Comparison of ENCODE assay signal across 18 cellular contexts in the genomic region with DNA sequence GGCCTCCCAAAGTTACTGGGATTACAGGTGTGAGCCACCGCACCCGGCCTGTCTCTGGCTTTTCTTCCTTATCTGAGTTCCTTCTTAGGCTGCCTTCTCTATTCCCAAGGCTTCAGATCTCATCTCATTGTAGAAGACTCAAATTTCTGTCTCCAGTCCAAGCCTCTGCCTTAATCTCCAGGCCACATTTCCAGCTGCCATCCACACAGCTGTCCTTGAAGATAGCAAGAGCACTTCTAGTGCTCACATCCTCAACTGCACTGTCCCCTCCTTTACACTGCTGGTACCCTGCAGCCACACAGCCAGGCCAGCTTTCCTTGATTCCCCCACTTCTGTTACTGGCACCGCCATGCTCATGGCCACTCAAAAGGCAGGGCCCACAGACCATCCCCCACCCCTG. TPM values are rescaled to one million over a fixed set of nuclear protein-coding genes. Genes with fewer than 3 reads are reported as not detected.
DNase-seq lines count a peak whose midpoint lies in the region; ATAC-seq and TF ChIP-seq lines count a peak whose summit lies in the region.
"Had no signal": no experiment of that assay in that cellular context is flagged by ENCODE, and none has a peak within 500 bp of the region (broad histone marks: within the 10 kb centered on the region; RNA-seq: fewer than 3 reads in every experiment).

No MANE protein-coding gene starts in this region.

- DNase-seq in activated naive CD4-positive, alpha-beta T cell treated with anti-CD3 and anti-CD28 coated beads, Interleukin-2, amount 50 U/mL, for 72 hours (ENCODE audit: low spot score in 2 of 2), result no peak
- no peak for DNase-seq in activated naive CD4-positive, alpha-beta T cell treated with anti-CD3 and anti-CD28 coated beads, Interleukin-2, amount 10 ng/mL, durations not matched to agents 7 days and 5 days
- DNase-seq in OCI-M1 (lab: John Stamatoyannopoulos, UW) (peak; percentile 33), erythroblast (lab: John Stamatoyannopoulos, UW) (peak; percentile 48 to 81), NCI-H128 (lab: John Stamatoyannopoulos, UW; ENCODE audit: unreplicated experiment) (no peak), C1 segment of cervical spinal cord (lab: John Stamatoyannopoulos, UW) (no peak)
- DNase-seq: CD4-positive, CD25-positive, alpha-beta regulatory T cell; CD8-positive, alpha-beta memory T cell; COR-L47; DMS 273 treated with DMSO at 0.1 percent for 48 hours; DMS53; DND-41; EL; GOT3; H7 had no signal

- peaks cover 14% of the 10 kb centered on the region for H3K4me1 Mint-ChIP-seq in activated naive CD4-positive, alpha-beta T cell treated with anti-CD3 and anti-CD28 coated beads, Interleukin-2, amount 10 ng/mL, durations not matched to agents 7 days and 5 days
- H3K4me1 Mint-ChIP-seq: B cell had no signal

- H3K27ac Mint-ChIP-seq in activated naive CD4-positive, alpha-beta T cell treated with anti-CD3 and anti-CD28 coated beads, Interleukin-2, amount 50 U/mL, for 72 hours, result peak overlapping the region; percentile 3 to 22
- no peak overlapping the region for H3K27ac Mint-ChIP-seq in activated naive CD4-positive, alpha-beta T cell treated with anti-CD3 and anti-CD28 coated beads, Interleukin-2, amount 10 ng/mL, durations not matched to agents 7 days and 5 days
- H3K27ac Mint-ChIP-seq: B cell; CD4-positive, CD25-positive, alpha-beta regulatory T cell had no signal

- H3K27me3 Mint-ChIP-seq in activated naive CD4-positive, alpha-beta T cell treated with anti-CD3 and anti-CD28 coated beads, Interleukin-2, amount 10 ng/mL, durations not matched to agents 7 days and 5 days, result no peaks in the 10 kb centered on the region
- H3K27me3 Mint-ChIP-seq: B cell; CD4-positive, CD25-positive, alpha-beta regulatory T cell; CD8-positive, alpha-beta memory T cell had no signal

- no peak for TF ChIP-seq POLR2A in erythroblast (IDR thresholded peaks at IDR 0.05; ENCODE audit: low read length)

- no peak for ATAC-seq in activated naive CD4-positive, alpha-beta T cell treated with anti-CD3 and anti-CD28 coated beads, Interleukin-2, amount 50 U/mL, for 72 hours
- ATAC-seq: GM12878, HepG2 had no signal

- peaks cover 0 to 13% of the 10 kb centered on the region in 2 donors for H3K36me3 Mint-ChIP-seq in activated naive CD4-positive, alpha-beta T cell treated with anti-CD3 and anti-CD28 coated beads, Interleukin-2, amount 50 U/mL, for 72 hours
- peaks cover 13% of the 10 kb centered on the region for H3K36me3 Mint-ChIP-seq in activated naive CD4-positive, alpha-beta T cell treated with anti-CD3 and anti-CD28 coated beads, Interleukin-2, amount 10 ng/mL, durations not matched to agents 7 days and 5 days

- CTCF ChIA-PET in activated naive CD4-positive, alpha-beta T cell treated with anti-CD3 and anti-CD28 coated beads, Interleukin-2, amount 10 ng/mL, durations not matched to agents 7 days and 5 days (lab: Charles Lee), result interaction anchor here (0.8 kb wide), 1 partner anchor 18 kb away, joined by 3 read pairs; no protein-coding TSS in a partner anchor

- no peak overlapping the region for H3K4me3 Mint-ChIP-seq in activated naive CD4-positive, alpha-beta T cell treated with anti-CD3 and anti-CD28 coated beads, Interleukin-2, amount 10 ng/mL, durations not matched to agents 7 days and 5 days
- H3K4me3 Mint-ChIP-seq: B cell; CD4-positive, CD25-positive, alpha-beta regulatory T cell; CD8-positive, alpha-beta memory T cell had no signal

- no peaks in the 10 kb centered on the region for H3K9me3 Mint-ChIP-seq in activated naive CD4-positive, alpha-beta T cell treated with anti-CD3 and anti-CD28 coated beads, Interleukin-2, amount 50 U/mL, for 72 hours
- no peaks in the 10 kb centered on the region for H3K9me3 Mint-ChIP-seq in activated naive CD4-positive, alpha-beta T cell treated with anti-CD3 and anti-CD28 coated beads, Interleukin-2, amount 10 ng/mL, durations not matched to agents 7 days and 5 days
- H3K9me3 Mint-ChIP-seq: CD4-positive, CD25-positive, alpha-beta regulatory T cell; CD8-positive, alpha-beta memory T cell had no signal

RNA-seq across cellular contexts. Expression of gene POLL, which starts 35.6 kb away (rescaled TPM):
- total RNA-seq in activated naive CD4-positive, alpha-beta T cell treated with anti-CD3 and anti-CD28 coated beads, Interleukin-2, amount 50 U/mL, for 72 hours, result 10 to 100 TPM; 31.4 to 43.0 TPM

RNA-seq across cellular contexts. Expression of gene DPCD, which starts 35.7 kb away (rescaled TPM):
- total RNA-seq in activated naive CD4-positive, alpha-beta T cell treated with anti-CD3 and anti-CD28 coated beads, Interleukin-2, amount 50 U/mL, for 72 hours, result 10 to 100 TPM in 1 of 2 donors, 1 to 10 TPM in 1; 3.1 to 23.9 TPM
- total RNA-seq: CD4-positive, CD25-positive, alpha-beta regulatory T cell had no signal

Comparison
In these comparisons a context has a peak if more than half of its experiments do, and no peak if none do; other contexts are left out.
1. DNase-seq: peak in OCI-M1 (single experiment) and erythroblast (2 of 2); none in activated naive CD4-positive, alpha-beta T cell treated with anti-CD3 and anti-CD28 coated beads, Interleukin-2, amount 50 U/mL, for 72 hours (0 of 2), activated naive CD4-positive, alpha-beta T cell treated with anti-CD3 and anti-CD28 coated beads, Interleukin-2, amount 10 ng/mL, durations not matched to agents 7 days and 5 days (single experiment), NCI-H128 (single experiment) and C1 segment of cervical spinal cord (0 of 14).